In the genomic region with DNA sequence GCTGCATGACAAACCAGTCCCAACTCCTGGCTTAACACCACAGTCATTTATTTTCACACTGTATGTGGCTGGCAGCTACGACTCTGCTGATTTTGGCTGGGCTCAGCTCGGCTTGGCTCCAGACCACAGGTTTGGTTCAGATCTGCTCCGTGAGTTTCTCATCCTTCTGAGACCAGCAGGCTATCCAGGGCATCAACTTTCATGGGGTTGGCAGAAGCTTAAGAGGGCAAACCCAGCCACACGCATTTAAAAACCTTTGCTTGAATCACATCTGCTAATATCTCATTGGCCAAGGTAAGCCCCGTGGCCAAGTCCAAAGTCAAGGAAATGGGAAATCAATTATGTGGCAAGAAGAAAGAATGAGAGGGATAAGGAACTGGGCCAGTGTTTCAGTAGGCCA, we compare ENCODE assay signal across 26 cellular contexts.
"Had no signal": no experiment of that assay in that cellular context is flagged by ENCODE, and none has a peak within 500 bp of the region (broad histone marks: within the 10 kb centered on the region; RNA-seq: fewer than 3 reads in every experiment).

No MANE protein-coding gene starts in this region.

- H3K4me1 ChIP-seq: ascending aorta, breast epithelium had no signal

- H3K4me3 ChIP-seq: ascending aorta, breast epithelium, coronary artery, dorsolateral prefrontal cortex had no signal

- H3K36me3 ChIP-seq: ascending aorta, breast epithelium had no signal

- H3K27ac ChIP-seq: ascending aorta, breast epithelium, coronary artery, dorsolateral prefrontal cortex, epithelial cell of prostate had no signal

- FAIRE-seq: endometrium, endothelial cell of umbilical vein, frontal cortex had no signal

- H3K27me3 ChIP-seq: ascending aorta had no signal

- DNase-seq: activated CD4-positive, alpha-beta memory T cell treated with anti-CD3 and anti-CD28 coated beads for 36 hours; activated CD4-positive, alpha-beta T cell treated with anti-CD3 and anti-CD28 coated beads for 36 hours; activated CD4-positive, alpha-beta T cell treated with anti-CD3 and anti-CD28 coated beads, Interleukin-2, amount 10 ng/mL, durations not matched to agents 24 days and 14 days; activated CD4-positive, CD25-positive, alpha-beta regulatory T cell; activated CD4-positive, CD25-positive, alpha-beta regulatory T cell treated with anti-CD3 and anti-CD28 coated beads, Interleukin-2, amount 50 U/mL, for 72 hours; activated CD8-positive, alpha-beta memory T cell treated with anti-CD3 and anti-CD28 coated beads, Interleukin-2, amount 10 ng/mL, durations not matched to agents 7 days and 5 days; activated CD8-positive, alpha-beta memory T cell treated with anti-CD3 and anti-CD28 coated beads, Interleukin-2, amount 50 U/mL, for 4 hours; activated CD8-positive, alpha-beta T cell treated with anti-CD3 and anti-CD28 coated beads, Interleukin-2, amount 10 ng/mL, durations not matched to agents 7 days and 5 days; activated effector memory CD4-positive, alpha-beta T cell treated with anti-CD3 and anti-CD28 coated beads, Interleukin-2, amount 50 U/mL, for 16 hours; activated naive CD4-positive, alpha-beta T cell treated with anti-CD3 and anti-CD28 coated beads, Interleukin-2, amount 10 ng/mL, durations not matched to agents 7 days and 5 days; activated naive CD8-positive, alpha-beta T cell treated with anti-CD3 and anti-CD28 coated beads, Interleukin-2, amount 10 ng/mL, durations not matched to agents 7 days and 5 days; activated T-cell treated with anti-CD3 and anti-CD28 coated beads, Interleukin-2, amount 50 U/mL, for 1 hour; activated T-cell treated with anti-CD3 and anti-CD28 coated beads, Interleukin-2, amount 50 U/mL, for 48 hours; dorsolateral prefrontal cortex; effector memory CD8-positive, alpha-beta T cell; foreskin fibroblast; T-helper 1 cell; T-helper 17 cell; T1000 had no signal
